Comparison of ENCODE assay signal across 8 cellular contexts in genomic region chr10:17227367-17228080, GRCh38. TPM values are rescaled to one million over a fixed set of nuclear protein-coding genes. Genes with fewer than 3 reads are reported as not detected.
DNase-seq lines count a peak whose midpoint lies in the region; ATAC-seq and TF ChIP-seq lines count a peak whose summit lies in the region.

No MANE protein-coding gene starts in this region.

- BruUV-seq in HCT116 (replicated peaks; lab: Mats Ljungman, UMichigan) = no TSS peak

- peak overlapping the region; percentile 33 for H2AFZ ChIP-seq in HCT116 (ENCODE audit: low read depth, low read length, poor library complexity, severe bottlenecking)

- RAD21 ChIA-PET in HCT116 (lab: Charles Lee; ENCODE audit: low non-redundant PET in 1 of 2, low total read pairs in 2 of 2, uncharacterized antibody in 2 of 2, unreplicated experiment in 2 of 2) = interaction anchor here in 1 of 2 experiments (0.7 kb wide), 1 partner anchor 411 kb away, joined by 3 read pairs; no protein-coding TSS in a partner anchor

- H3K36me3 ChIP-seq in HCT116 (ENCODE audit: control insufficient read depth in 1 of 2, insufficient read depth in 2 of 2, low read length in 2 of 2) (no peaks in the 10 kb centered on the region), NT2/D1 (ENCODE audit: insufficient read depth, insufficient read length, low read length) (peaks cover 33% of the 10 kb centered on the region), mucosa of stomach (ENCODE audit: control insufficient read depth, insufficient read depth, low read length) (peaks cover 6% of the 10 kb centered on the region)

- H3K9me3 ChIP-seq in HCT116 (ENCODE audit: control insufficient read depth in 1 of 2, insufficient read depth in 1 of 2, low read depth in 1 of 2, low read length in 2 of 2) = no peaks in the 10 kb centered on the region
- H3K9me3 ChIP-seq in NT2/D1 (ENCODE audit: insufficient read depth, low read length) = no peaks in the 10 kb centered on the region
- no peaks in the 10 kb centered on the region for H3K9me3 ChIP-seq in mucosa of stomach (ENCODE audit: control insufficient read depth, low read length)

- H4K20me1 ChIP-seq in HCT116 (ENCODE audit: insufficient read depth) = no peaks in the 10 kb centered on the region

- no peak overlapping the region for H3K9ac ChIP-seq in HCT116 (ENCODE audit: low read length)
- H3K9ac ChIP-seq in NT2/D1 (ENCODE audit: insufficient read length, low read depth) = peak overlapping the region; percentile 82
- H3K9ac ChIP-seq in mucosa of stomach (ENCODE audit: low read length) = peak overlapping the region; percentile 69

- H3K79me2 ChIP-seq in HCT116 (ENCODE audit: insufficient read depth, low read length) = no peaks in the 10 kb centered on the region

- no peak for ATAC-seq in HCT116

- H3K4me3 ChIP-seq in HCT116 (replicated peaks in 1 of 2; ENCODE audit: low read depth in 1 of 2, low read length in 2 of 2) = peak overlapping the region in 1 of 2 experiments; percentile 43; a peak in 2 of 4 replicates
- peak overlapping the region; percentile 54 for H3K4me3 ChIP-seq in NT2/D1 (ENCODE audit: insufficient read length, low read depth)
- no peak overlapping the region for H3K4me3 ChIP-seq in mucosa of stomach (ENCODE audit: low read length)

- H3K27ac ChIP-seq in HCT116 (ENCODE audit: low read depth, low read length) (no peak overlapping the region), caudate nucleus (ENCODE audit: low read depth, low read length) (peak overlapping the region; percentile 95)

- intact Hi-C loops in HCT116 (cut with micrococcal nuclease) = no loop called here

- H3K4me1 ChIP-seq in HCT116 (ENCODE audit: control insufficient read depth in 1 of 2, insufficient read depth in 2 of 2, low read length in 2 of 2) (peaks cover 32 to 37% of the 10 kb centered on the region in 2 experiments), NT2/D1 (ENCODE audit: insufficient read depth, insufficient read length) (peaks cover 5% of the 10 kb centered on the region), mucosa of stomach (ENCODE audit: control insufficient read depth, insufficient read depth, low read length) (peaks cover 24% of the 10 kb centered on the region)

- H3K27me3 ChIP-seq in HCT116 (ENCODE audit: insufficient read depth, low read length) (peaks cover 45% of the 10 kb centered on the region), NT2/D1 (ENCODE audit: insufficient read depth, insufficient read length) (no peaks in the 10 kb centered on the region), mucosa of stomach (ENCODE audit: control insufficient read depth, insufficient read depth, low read length) (peaks cover 48% of the 10 kb centered on the region)

- peak in 2 of 3 experiments; percentile 21 to 48; a peak in 3 of 6 replicates for TF ChIP-seq CTCF in HCT116 (IDR thresholded peaks at IDR 0.05 in 2 of 3, conservative IDR thresholded peaks at IDR 0.05 in 1 of 3; ENCODE audit: borderline replicate concordance in 1 of 3, insufficient read depth in 1 of 3, low read depth in 2 of 3, low read length in 2 of 3)

- TF ChIP-seq POLR2A in HCT116 (IDR thresholded peaks at IDR 0.05; ENCODE audit: borderline replicate concordance, extremely low read depth, insufficient read depth, insufficient read length) = no peak

- POLR2A ChIA-PET in HCT116 (lab: Charles Lee) = interaction anchor here (5.0 kb wide), 1 partner anchor 336 kb away, joined by 25 read pairs; no protein-coding TSS in a partner anchor

- DNase-seq in DMS 273 (lab: John Stamatoyannopoulos, UW; ENCODE audit: unreplicated experiment) (peak; percentile 47), DMS 273 treated with DMSO at 0.1 percent for 48 hours (lab: John Stamatoyannopoulos, UW) (no peak), HCT116 (ENCODE audit: low read depth, low spot score) (no peak), NT2/D1 (ENCODE audit: low read depth, low spot score) (no peak), caudate nucleus (lab: John Stamatoyannopoulos, UW) (no peak), NCI-H345 (lab: John Stamatoyannopoulos, UW) (no peak), putamen (ENCODE audit: low spot score) (no peak)

- no peak for TF ChIP-seq RAD21 in HCT116 (IDR thresholded peaks at IDR 0.05; ENCODE audit: low read depth)

- CTCF ChIA-PET in HCT116 (lab: Charles Lee) = interaction anchor here (1.2 kb wide), 2 partner anchors 10 to 14 kb away, joined by 3 to 5 read pairs; no protein-coding TSS in a partner anchor

- no peaks in the 10 kb centered on the region for H3K9me2 ChIP-seq in HCT116 (ENCODE audit: insufficient read depth)

- H3K4me2 ChIP-seq in HCT116 (ENCODE audit: low read length) = peak overlapping the region; percentile 74

TF ChIP-seq in HCT116, 20 proteins besides CTCF, POLR2A, EP300 and RAD21:
- 0 out of 2 replicates have a peak, but pooled peaks have one; percentile 41 for TF ChIP-seq EZH2phosphoT487 (IDR thresholded peaks at IDR 0.05; ENCODE audit: borderline replicate concordance)
- TF ChIP-seq CEBPB (IDR thresholded peaks at IDR 0.05; ENCODE audit: low read depth) = no peak
TF ChIP-seq in HCT116: peak in this region for 1.

RNA-seq across cellular contexts. Expression of gene VIM, which starts 0.5 kb away (rescaled TPM):
- total RNA-seq in HCT116 (2021; ENCODE audit: unreplicated experiment) = 7.2 TPM
- 0.90 and 1.8 TPM in 2 replicates for polyA plus RNA-seq in HCT116 (2012)

RNA-seq across cellular contexts. Expression of gene TRDMT1, which starts 26.1 kb away (rescaled TPM):
- total RNA-seq in HCT116 (2021; ENCODE audit: unreplicated experiment) = 8.6 TPM
- 1.6 and 2.7 TPM in 2 replicates for polyA plus RNA-seq in HCT116 (2012)
